In the genomic region with DNA sequence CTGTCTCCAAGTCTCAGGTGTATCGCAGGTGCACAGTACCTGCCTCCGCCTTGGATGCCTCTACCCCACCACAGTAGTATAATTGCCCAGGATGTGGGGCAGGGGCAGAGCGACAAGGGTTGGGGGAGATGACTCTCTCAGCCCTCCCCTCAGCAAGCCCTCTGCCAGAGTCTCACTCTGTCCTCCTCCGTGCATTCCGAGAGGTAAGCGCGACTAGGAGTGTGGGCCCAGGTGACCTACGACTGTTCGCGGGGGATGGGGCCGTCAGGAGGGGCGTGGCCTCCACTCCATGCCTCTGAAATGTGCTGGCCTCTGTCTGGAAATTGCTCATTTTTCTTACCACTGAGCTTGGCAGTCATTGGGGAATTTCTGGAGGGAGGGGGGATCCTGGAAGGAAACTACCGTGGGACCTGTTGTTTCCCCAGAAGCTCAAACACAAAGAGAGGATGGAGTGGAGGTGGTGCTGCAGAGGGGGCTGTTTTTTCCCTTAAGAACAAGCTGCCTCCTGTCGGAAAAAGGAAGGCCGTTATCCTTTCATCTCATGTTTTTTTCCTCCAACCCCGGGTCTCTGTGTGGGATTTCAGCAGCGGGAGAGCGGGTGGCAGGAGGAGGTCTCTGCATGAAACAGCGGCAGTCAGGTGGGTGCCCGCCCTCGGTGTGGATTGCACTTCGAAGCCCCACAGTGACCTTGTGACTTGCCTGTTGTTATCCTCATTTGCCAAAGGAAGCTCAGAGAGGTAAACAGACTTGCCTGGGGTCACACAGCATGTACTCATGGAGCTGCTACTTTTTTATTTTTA, we compare ENCODE assay signal across 10 cellular contexts. TPM values are rescaled to one million over a fixed set of nuclear protein-coding genes. Genes with fewer than 3 reads are reported as not detected.
DNase-seq lines count a peak whose midpoint lies in the region; TF ChIP-seq lines count a peak whose summit lies in the region.
"Had no signal": no experiment of that assay in that cellular context is flagged by ENCODE, and none has a peak within 500 bp of the region (broad histone marks: within the 10 kb centered on the region; RNA-seq: fewer than 3 reads in every experiment).

No MANE protein-coding gene starts in this region.

- H3K4me3 ChIP-seq in ascending aorta (peak overlapping the region in 1 of 2 donors; percentile 13), left ventricle myocardium inferior (peak overlapping the region; percentile 32), skeletal muscle cell (ENCODE audit: low read depth, low read length) (no peak overlapping the region), WERI-Rb-1 (ENCODE audit: low read depth, low read length) (no peak overlapping the region), dorsolateral prefrontal cortex (no peak overlapping the region)
- H3K4me3 ChIP-seq: GM12878 had no signal

- TF ChIP-seq CTCF in ascending aorta (IDR thresholded peaks at IDR 0.05): no peak
- TF ChIP-seq CTCF in left ventricle myocardium inferior (IDR thresholded peaks at IDR 0.05; ENCODE audit: borderline replicate concordance): peak; percentile 15
- no peak for TF ChIP-seq CTCF in WERI-Rb-1 (IDR thresholded peaks at IDR 0.05; ENCODE audit: low read depth, low read length)
- no peak for TF ChIP-seq CTCF in dorsolateral prefrontal cortex (IDR thresholded peaks at IDR 0.05 in 54 of 56, conservative IDR thresholded peaks at IDR 0.05 in 2 of 56; ENCODE audit: low read depth in 1 of 56, partially characterized antibody in 56 of 56)

- H3K4me1 ChIP-seq in ascending aorta (peaks cover 0 to 11% of the 10 kb centered on the region in 2 donors), left ventricle myocardium inferior (peaks cover 28% of the 10 kb centered on the region)

- peak overlapping the region in 1 of 2 donors; percentile 34 for H3K27ac ChIP-seq in ascending aorta
- H3K27ac ChIP-seq in left ventricle myocardium inferior (replicated peaks): peak overlapping the region; percentile 77
- H3K27ac ChIP-seq in WERI-Rb-1: no peak overlapping the region
- peak overlapping the region in 3 of 59 donors; percentile 1 to 36 (median 28) for H3K27ac ChIP-seq in dorsolateral prefrontal cortex

- DNase-seq in H4 (ENCODE audit: low spot score) (peak; percentile 64), ascending aorta (ENCODE audit: low spot score in 2 of 2) (peak; percentile 28 to 86), left ventricle myocardium inferior (peak; percentile 47), skeletal muscle cell (ENCODE audit: low read depth) (peak; percentile 35), WERI-Rb-1 (no peak), dorsolateral prefrontal cortex (no peak), KG1 (lab: John Stamatoyannopoulos, UW) (no peak), NCI-H82 treated with DMSO at 0.1 percent for 48 hours (lab: John Stamatoyannopoulos, UW; ENCODE audit: unreplicated experiment) (no peak)
- DNase-seq: nephron progenitor cell had no signal

- no peaks in the 10 kb centered on the region for H3K9me3 ChIP-seq in ascending aorta
- peaks cover 3% of the 10 kb centered on the region for H3K9me3 ChIP-seq in left ventricle myocardium inferior (replicated peaks)
- no peaks in the 10 kb centered on the region for H3K9me3 ChIP-seq in WERI-Rb-1 (ENCODE audit: severe bottlenecking)

- intact Hi-C loops in ascending aorta (cut with DNase I) (loop anchor here (2.0 kb wide), 2 partner anchors 13 to 49 kb away; a partner anchor contains a TSS), left ventricle myocardium inferior (cut with micrococcal nuclease) (no loop called here), dorsolateral prefrontal cortex (cut with DNase I) (no loop called here)

- H3K36me3 ChIP-seq in ascending aorta (no peaks in the 10 kb centered on the region), left ventricle myocardium inferior (no peaks in the 10 kb centered on the region), WERI-Rb-1 (no peaks in the 10 kb centered on the region)

- H3K27me3 ChIP-seq in ascending aorta: no peaks in the 10 kb centered on the region
- H3K27me3 ChIP-seq in left ventricle myocardium inferior (ENCODE audit: low read depth): peaks cover 21% of the 10 kb centered on the region
- H3K27me3 ChIP-seq in WERI-Rb-1 (ENCODE audit: insufficient read depth, low read depth, severe bottlenecking): no peaks in the 10 kb centered on the region
- H3K27me3 ChIP-seq in dorsolateral prefrontal cortex: peaks cover 0 to 6% (median 0%) of the 10 kb centered on the region in 45 donors

RNA-seq across cellular contexts. Expression of a gene that starts 13.0 kb away (rescaled TPM):
- total RNA-seq in H4 (2014; rRNA removed; shearing (Covaris generic)): 31.8 and 34.4 TPM in 2 replicates
- total RNA-seq in ascending aorta (21.7 TPM), left ventricle myocardium inferior (45.8 TPM), dorsolateral prefrontal cortex (10 to 100 TPM; 29.9 to 98.4 (median 61.4) TPM)

RNA-seq across cellular contexts. Expression of a gene that starts 16.5 kb away (rescaled TPM):
- 24.7 and 39.3 TPM in 2 replicates for total RNA-seq in H4 (2014; rRNA removed; shearing (Covaris generic))
- 31.8 TPM for total RNA-seq in ascending aorta
- 21.0 TPM for total RNA-seq in left ventricle myocardium inferior
- 10 to 100 TPM; 11.4 to 24.4 (median 15.6) TPM for total RNA-seq in dorsolateral prefrontal cortex

Comparison
In these comparisons a context has a peak if more than half of its experiments do, and no peak if none do; other contexts are left out.
1. DNase-seq: peak in H4 (single experiment), ascending aorta (2 of 2), left ventricle myocardium inferior (single experiment) and skeletal muscle cell (single experiment); none in WERI-Rb-1 (single experiment), dorsolateral prefrontal cortex (0 of 10), KG1 (single experiment) and NCI-H82 treated with DMSO at 0.1 percent for 48 hours (single experiment).